In genomic region chr3:42868841-42869240, GRCh38 we compare ENCODE assay signal across 1 cellular context.
TF ChIP-seq lines count a peak whose summit lies in the region.

No MANE protein-coding gene starts in this region.

TF ChIP-seq in H1, 55 proteins besides CTCF, POLR2A, EP300 and RAD21:
- no peak for TF ChIP-seq SIRT6 (IDR thresholded peaks at IDR 0.05; ENCODE audit: low read length)
- no peak for TF ChIP-seq TBP (IDR thresholded peaks at IDR 0.05; ENCODE audit: low read depth, low read length)
- TF ChIP-seq CBX8 (IDR thresholded peaks at IDR 0.05; ENCODE audit: borderline replicate concordance, low read depth, low read length) = no peak
- no peak for TF ChIP-seq BRCA1 (IDR thresholded peaks at IDR 0.05; ENCODE audit: low read depth, low read length)
- TF ChIP-seq BACH1 (IDR thresholded peaks at IDR 0.05; ENCODE audit: low read length) = no peak
- no peak for TF ChIP-seq SP2 (IDR thresholded peaks at IDR 0.05; ENCODE audit: low read length)
